1 cellular context compared by ENCODE assay signal in the genomic region with DNA sequence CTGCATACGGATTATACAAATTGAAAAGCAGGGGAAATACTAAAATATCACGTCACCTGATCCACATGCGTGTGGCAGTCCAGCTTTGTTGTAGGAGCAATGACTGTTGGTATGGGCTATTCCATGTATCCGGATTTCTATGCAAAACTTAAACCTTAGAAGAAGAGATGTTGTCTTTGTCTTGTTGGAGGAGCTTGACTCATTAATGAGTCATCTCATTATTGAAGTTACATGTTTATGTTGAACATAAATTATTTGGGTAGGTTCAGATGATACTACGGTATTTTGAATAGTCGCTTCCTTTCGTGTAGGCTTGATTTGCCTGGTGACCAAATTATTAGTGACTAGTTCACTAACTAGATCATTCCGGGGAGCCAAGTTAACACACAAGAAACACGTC.
TF ChIP-seq lines count a peak whose summit lies in the region.

No MANE protein-coding gene starts in this region.

TF ChIP-seq in HepG2, 621 proteins besides CTCF, POLR2A, EP300 and RAD21 (continued from another document):
- no peak for TF ChIP-seq ZBTB49 (CRISPR knock-in tag; IDR thresholded peaks at IDR 0.05; ENCODE audit: borderline replicate concordance)
